1 cellular context compared by ENCODE assay signal in genomic region chr20:5127204-5127858, GRCh38.
TF ChIP-seq lines count a peak whose summit lies in the region.

No MANE protein-coding gene starts in this region.

TF ChIP-seq in SK-N-SH treated with all-trans-retinoic acid at 6 μM for 48 hours, 23 proteins besides CTCF, POLR2A, EP300 and RAD21 (continued from another document):
- TF ChIP-seq POU6F1 (CRISPR knock-in tag; IDR thresholded peaks at IDR 0.05; ENCODE audit: borderline replicate concordance, low read depth), result no peak
- no peak for TF ChIP-seq ZFP30 (CRISPR knock-in tag; IDR thresholded peaks at IDR 0.05)
- no peak for TF ChIP-seq ZNF8 (CRISPR knock-in tag; IDR thresholded peaks at IDR 0.05)
- no peak for TF ChIP-seq TCF4 (CRISPR knock-in tag; IDR thresholded peaks at IDR 0.05; ENCODE audit: borderline replicate concordance)
- no peak for TF ChIP-seq ISL1 (CRISPR knock-in tag; IDR thresholded peaks at IDR 0.05)
- no peak for TF ChIP-seq OSR1 (CRISPR knock-in tag; IDR thresholded peaks at IDR 0.05)
- no peak for TF ChIP-seq ZNF565 (CRISPR knock-in tag; conservative IDR thresholded peaks at IDR 0.05; ENCODE audit: low read depth)
- no peak for TF ChIP-seq SNAI2 (CRISPR knock-in tag; IDR thresholded peaks at IDR 0.05)
- TF ChIP-seq TOX (CRISPR knock-in tag; IDR thresholded peaks at IDR 0.05; ENCODE audit: borderline replicate concordance), result no peak
